ENCODE assay signal across 8 cellular contexts in the genomic region with DNA sequence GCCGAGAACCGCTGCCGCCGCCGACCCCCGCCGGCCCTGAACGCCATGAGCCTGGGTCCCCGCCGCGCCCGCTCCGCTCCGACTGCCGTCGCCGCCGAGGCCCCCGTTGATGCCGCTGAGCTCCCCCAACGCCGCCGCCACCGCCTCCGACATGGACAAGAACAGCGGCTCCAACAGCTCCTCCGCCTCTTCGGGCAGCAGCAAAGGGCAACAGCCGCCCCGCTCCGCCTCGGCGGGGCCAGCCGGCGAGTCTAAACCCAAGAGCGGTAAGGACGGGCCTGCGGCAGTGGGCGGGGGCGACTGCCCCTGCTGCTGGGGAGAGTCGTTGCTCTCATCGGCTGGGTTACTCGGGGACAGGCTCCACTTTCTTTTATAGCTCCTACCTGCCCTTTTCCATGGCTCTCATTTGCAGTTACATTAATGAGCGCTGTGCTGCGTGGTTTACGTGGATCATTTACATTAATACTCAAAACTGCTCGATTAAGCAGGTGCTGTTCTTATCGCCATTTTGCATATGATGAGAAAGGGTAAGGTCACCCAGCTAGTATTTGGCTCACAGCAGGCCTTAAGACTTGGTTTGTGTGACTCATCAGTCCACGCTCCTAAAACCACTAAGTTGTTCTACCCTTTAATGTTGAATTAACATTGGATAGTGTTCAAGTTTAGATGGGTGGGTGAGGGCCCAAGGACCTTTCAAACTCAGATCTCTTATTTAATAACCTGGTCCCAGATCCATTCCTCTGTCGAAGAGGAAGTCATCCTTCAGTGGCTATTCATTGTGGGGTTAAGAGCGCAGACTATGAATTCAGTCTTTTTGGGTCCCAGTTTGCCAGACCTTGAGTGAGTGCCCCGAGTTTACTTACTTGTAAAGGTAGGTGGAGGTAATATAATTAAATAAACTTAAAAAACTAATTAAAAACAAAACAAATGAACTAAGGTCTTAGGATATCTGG. TPM values are rescaled to one million over a fixed set of nuclear protein-coding genes. Genes with fewer than 3 reads are reported as not detected.
A peak's percentile ranks its signal among the peaks of the same experiment; 100 is the strongest.
DNase-seq lines count a peak whose midpoint lies in the region; ATAC-seq and TF ChIP-seq lines count a peak whose summit lies in the region.

No MANE protein-coding gene starts in this region.

- no peaks in the 10 kb centered on the region for H3K9me3 Mint-ChIP-seq in Caco-2 (ENCODE audit: unreplicated experiment)

- WGBS in HUES64 = 2% methylated on average over 51 of the region's 52 CpGs
- 1 to 4% (median 2%) methylated on average over 12 to 52 of the region's 52 CpGs for WGBS in spleen, 5 donors

- no peaks in the 10 kb centered on the region for H3K27me3 Mint-ChIP-seq in Caco-2 (ENCODE audit: insufficient read depth, unreplicated experiment)

- H3K36me3 Mint-ChIP-seq in Caco-2 (ENCODE audit: insufficient read depth, unreplicated experiment) = peaks cover 44% of the 10 kb centered on the region

- H3K9me3 ChIP-seq in Caco-2 (no peaks in the 10 kb centered on the region), HUES64 (ENCODE audit: insufficient read depth, low read depth, low read length) (no peaks in the 10 kb centered on the region), spleen (no peaks in the 10 kb centered on the region)

- H3K4me3 ChIP-seq in Caco-2 (ENCODE audit: low read depth, low read length) (peak overlapping the region; percentile 81), HUES64 (ENCODE audit: low read length) (peak overlapping the region; percentile 83), iPS-11a (ENCODE audit: low read depth, low read length) (peak overlapping the region; percentile 88), spleen (peak overlapping the region; percentile 43 to 97 (median 88))

- H3K36me3 ChIP-seq in Caco-2 (ENCODE audit: control insufficient read depth, insufficient read depth, low read length) (no peaks in the 10 kb centered on the region), HUES64 (ENCODE audit: insufficient read depth, low read length) (peaks cover 20% of the 10 kb centered on the region), spleen (peaks cover 0 to 24% (median 0%) of the 10 kb centered on the region in 6 donors)

- POLR2A ChIA-PET in Caco-2 (lab: Charles Lee) = interaction anchor here (0.6 to 1.2 kb wide), 8 partner anchors 15 to 1044 kb away, joined by 3 to 9 read pairs (median 4); a partner anchor contains a TSS

- peak overlapping the region; percentile 92 for H3K27ac Mint-ChIP-seq in Caco-2 (ENCODE audit: unreplicated experiment)

- DNase-seq in Caco-2 (peak; percentile 55 to 76), T-helper 1 cell (peak; percentile 19 to 60 (median 45)), spleen (peak; percentile 91), SKM-1 (lab: John Stamatoyannopoulos, UW; ENCODE audit: unreplicated experiment) (no peak)

- H3K27me3 ChIP-seq in Caco-2 (replicated peaks; ENCODE audit: control insufficient read depth, insufficient read depth, low read length) (no peaks in the 10 kb centered on the region), HUES64 (ENCODE audit: insufficient read depth, low read length) (no peaks in the 10 kb centered on the region), spleen (replicated peaks in 1 of 7) (no peaks in the 10 kb centered on the region)

- H3K4me1 ChIP-seq in Caco-2 = peaks cover 34% of the 10 kb centered on the region
- H3K4me1 ChIP-seq in HUES64 (ENCODE audit: insufficient read depth, low read length) = peaks cover 21% of the 10 kb centered on the region
- H3K4me1 ChIP-seq in spleen = peaks cover 45 to 70% (median 55%) of the 10 kb centered on the region in 6 donors

- H3K4me1 Mint-ChIP-seq in Caco-2 (ENCODE audit: low read depth, unreplicated experiment) = peaks cover 7% of the 10 kb centered on the region

- ATAC-seq in GM21390 (IDR thresholded peaks at IDR 0.05; ENCODE audit: unreplicated experiment) = peak; percentile 29

- CTCF ChIA-PET in Caco-2 (lab: Charles Lee) = interaction anchor here (0.6 kb wide), 2 partner anchors 39 to 444 kb away, joined by 3 to 4 read pairs; a partner anchor contains a TSS

- H3K4me3 Mint-ChIP-seq in Caco-2 (ENCODE audit: unreplicated experiment) = peak overlapping the region; percentile 92

- H3K27ac ChIP-seq in HUES64 (ENCODE audit: low read depth, low read length) (peak overlapping the region; percentile 63), angular gyrus (ENCODE audit: low read depth, low read length) (peak overlapping the region; percentile 92), spleen (peak overlapping the region; percentile 71 to 99 (median 97))

- TF ChIP-seq CTCF in Caco-2 (IDR thresholded peaks at IDR 0.05; ENCODE audit: insufficient read depth in 1 of 2, low read depth in 1 of 2, low read length in 1 of 2, severe bottlenecking in 1 of 2, unreplicated experiment in 1 of 2) (no peak), spleen (IDR thresholded peaks at IDR 0.05 in 8 of 11, conservative IDR thresholded peaks at IDR 0.05 in 3 of 11) (no peak)

- intact Hi-C loops in Caco-2 (cut with micrococcal nuclease; ENCODE audit: unreplicated experiment) = no loop called here
- intact Hi-C loops in spleen (cut with DNase I; ENCODE audit: low total_unique reads) = no loop called here

- H3K9ac ChIP-seq in HUES64 (ENCODE audit: low read depth, low read length) = peak overlapping the region; percentile 83

- no peak for TF ChIP-seq POLR2A in spleen (IDR thresholded peaks at IDR 0.05)

- BruUV-seq in Caco-2 (replicated peaks; lab: Mats Ljungman, UMichigan) = no TSS peak

RNA-seq across cellular contexts. Expression of a gene that starts 0.8 kb away (rescaled TPM):
- total RNA-seq in Caco-2 (2022) = 133 and 164 TPM in 2 replicates
- 101 TPM for polyA plus RNA-seq in HUES64 (2013, experiment 1 of 2)
- 106 TPM for polyA plus RNA-seq in HUES64 (2013, experiment 2 of 2)
- 100 to 1,000 TPM; 172 to 428 (median 248) TPM for total RNA-seq in spleen
- polyA plus RNA-seq in spleen = 100 to 1,000 TPM; 101 to 134 (median 125) TPM

RNA-seq across cellular contexts. Expression of a gene that starts 6.0 kb away (rescaled TPM):
- total RNA-seq in Caco-2 (2022) (20.7 and 20.9 TPM in 2 replicates), spleen (10 to 100 TPM; 18.6 to 24.0 (median 20.2) TPM)
- polyA plus RNA-seq in HUES64 (2013, experiment 1 of 2) = 30.5 TPM
- 41.1 TPM for polyA plus RNA-seq in HUES64 (2013, experiment 2 of 2)
- polyA plus RNA-seq in spleen = 10 to 100 TPM; 29.2 to 34.6 (median 32.5) TPM

RNA-seq across cellular contexts. Expression of a gene that starts 39.1 kb away (rescaled TPM):
- total RNA-seq in Caco-2 (2022) (323 and 324 TPM in 2 replicates), spleen (100 to 1,000 TPM in 6 of 7 donors, 10 to 100 TPM in 1; 84.1 to 220 (median 152) TPM)
- polyA plus RNA-seq in HUES64 (2013, experiment 1 of 2) = 526 TPM
- 516 TPM for polyA plus RNA-seq in HUES64 (2013, experiment 2 of 2)
- polyA plus RNA-seq in spleen = 100 to 1,000 TPM; 164 to 338 (median 313) TPM

RNA-seq across cellular contexts. Expression of a gene that starts 46.2 kb away (rescaled TPM):
- 49.5 and 53.9 TPM in 2 replicates for total RNA-seq in Caco-2 (2022)
- polyA plus RNA-seq in HUES64 (2013, experiment 1 of 2) = 52.3 TPM
- 42.1 TPM for polyA plus RNA-seq in HUES64 (2013, experiment 2 of 2)
- total RNA-seq in spleen = 10 to 100 TPM; 28.1 to 54.0 (median 40.1) TPM
- 10 to 100 TPM; 77.6 to 84.1 (median 78.5) TPM for polyA plus RNA-seq in spleen
